Comparison of ENCODE assay signal across 14 cellular contexts in genomic region chr1:10772711-10773110, GRCh38. TPM values are rescaled to one million over a fixed set of nuclear protein-coding genes. Genes with fewer than 3 reads are reported as not detected.
A peak's percentile ranks its signal among the peaks of the same experiment; 100 is the strongest.
DNase-seq lines count a peak whose midpoint lies in the region; ATAC-seq and TF ChIP-seq lines count a peak whose summit lies in the region.
"Had no signal": no experiment of that assay in that cellular context is flagged by ENCODE, and none has a peak within 500 bp of the region (broad histone marks: within the 10 kb centered on the region; RNA-seq: fewer than 3 reads in every experiment).

No MANE protein-coding gene starts in this region.

- peak; percentile 16 for DNase-seq in Right ventricle myocardium superior
- DNase-seq in heart right ventricle, result no peak
- DNase-seq in colonic mucosa, result no peak
- no peak for DNase-seq in prostate gland (ENCODE audit: low spot score)
- DNase-seq in T-helper 1 cell, result no peak
- no peak for DNase-seq in GM10248 (ENCODE audit: extremely low spot score)
- DNase-seq: C1 segment of cervical spinal cord; Calu3; CD4-positive, alpha-beta T cell; DMS 273 treated with DMSO at 0.1 percent for 48 hours; DMS79; H7 had no signal

- no peak overlapping the region for H3K27ac ChIP-seq in heart right ventricle
- no peak overlapping the region for H3K27ac ChIP-seq in colonic mucosa
- H3K27ac ChIP-seq in prostate gland, result peak overlapping the region; percentile 83 to 85

- peak overlapping the region; percentile 12 to 31 for H3K9ac ChIP-seq in colonic mucosa (ENCODE audit: low read depth in 2 of 2, low read length in 2 of 2)

- 65 to 76% methylated on average over 7 of the region's 7 CpGs for WGBS in heart right ventricle, 2 donors
- 66% methylated on average over 7 of the region's 7 CpGs for WGBS in prostate gland

- TF ChIP-seq POLR2A in prostate gland (IDR thresholded peaks at IDR 0.05), result no peak

- POLR2A ChIA-PET in GM10248 (lab: Yijun Ruan, JAX), result no interaction called here

- TF ChIP-seq CTCF in heart right ventricle (IDR thresholded peaks at IDR 0.05), result no peak
- TF ChIP-seq CTCF in colonic mucosa (IDR thresholded peaks at IDR 0.05), result no peak
- no peak for TF ChIP-seq CTCF in prostate gland (IDR thresholded peaks at IDR 0.05)
- no peak for TF ChIP-seq CTCF in GM10248 (IDR thresholded peaks at IDR 0.05; ENCODE audit: control extremely low read depth, extremely low read depth, low read depth, missing control alignments)

- no peaks in the 10 kb centered on the region for H3K36me3 ChIP-seq in heart right ventricle
- no peaks in the 10 kb centered on the region for H3K36me3 ChIP-seq in colonic mucosa
- no peaks in the 10 kb centered on the region for H3K36me3 ChIP-seq in prostate gland

- ATAC-seq in Right ventricle myocardium superior (ENCODE audit: poor library complexity) (no peak), heart right ventricle (no peak), GM21717 (IDR thresholded peaks at IDR 0.05; ENCODE audit: unreplicated experiment) (no peak)

- intact Hi-C loops in Right ventricle myocardium superior (cut with DNase I), result no loop called here
- intact Hi-C loops in heart right ventricle (cut with DNase I), result no loop called here
- intact Hi-C loops in colonic mucosa (cut with DNase I), result no loop called here
- intact Hi-C loops in prostate gland (cut with DNase I), result no loop called here

- no peaks in the 10 kb centered on the region for H3K27me3 ChIP-seq in heart right ventricle
- no peaks in the 10 kb centered on the region for H3K27me3 ChIP-seq in colonic mucosa
- no peaks in the 10 kb centered on the region for H3K27me3 ChIP-seq in prostate gland (replicated peaks; ENCODE audit: insufficient read depth)

- H3K4me3 ChIP-seq in heart right ventricle, result no peak overlapping the region
- no peak overlapping the region for H3K4me3 ChIP-seq in colonic mucosa
- H3K4me3 ChIP-seq in prostate gland, result no peak overlapping the region
- H3K4me3 ChIP-seq: GM23338 had no signal

- H3K4me1 ChIP-seq in heart right ventricle, result peaks cover 0 to 69% (median 51%) of the 10 kb centered on the region in 9 donors
- peaks cover 7% of the 10 kb centered on the region for H3K4me1 ChIP-seq in colonic mucosa
- peaks cover 51% of the 10 kb centered on the region for H3K4me1 ChIP-seq in prostate gland (replicated peaks)

- CTCF ChIA-PET in GM10248 (lab: Yijun Ruan, JAX), result interaction anchor here (1.0 to 1.3 kb wide), 3 partner anchors 13 to 29 kb away, joined by 3 to 4 read pairs (median 3); no protein-coding TSS in a partner anchor

- H3K9me3 ChIP-seq in heart right ventricle (no peaks in the 10 kb centered on the region), colonic mucosa (no peaks in the 10 kb centered on the region), prostate gland (no peaks in the 10 kb centered on the region)

RNA-seq across cellular contexts. Expression of gene CASZ1, which starts 23.7 kb away (rescaled TPM):
- 50.3 TPM for total RNA-seq in Right ventricle myocardium superior
- 10 to 100 TPM; 54.4 to 79.8 (median 66.1) TPM for total RNA-seq in heart right ventricle
- 10 to 100 TPM; 19.5 to 44.9 TPM for polyA plus RNA-seq in heart right ventricle
- total RNA-seq in colonic mucosa, result 10 to 100 TPM; 45.0 to 56.0 TPM
- total RNA-seq in prostate gland, result 10 to 100 TPM; 90.9 to 96.9 TPM

Comparison
In these comparisons a context has a peak if more than half of its experiments do, and no peak if none do; other contexts are left out.
1. H3K27ac ChIP-seq: peak in prostate gland (2 of 2); none in heart right ventricle (0 of 10) and colonic mucosa (single experiment).